In the genomic region with DNA sequence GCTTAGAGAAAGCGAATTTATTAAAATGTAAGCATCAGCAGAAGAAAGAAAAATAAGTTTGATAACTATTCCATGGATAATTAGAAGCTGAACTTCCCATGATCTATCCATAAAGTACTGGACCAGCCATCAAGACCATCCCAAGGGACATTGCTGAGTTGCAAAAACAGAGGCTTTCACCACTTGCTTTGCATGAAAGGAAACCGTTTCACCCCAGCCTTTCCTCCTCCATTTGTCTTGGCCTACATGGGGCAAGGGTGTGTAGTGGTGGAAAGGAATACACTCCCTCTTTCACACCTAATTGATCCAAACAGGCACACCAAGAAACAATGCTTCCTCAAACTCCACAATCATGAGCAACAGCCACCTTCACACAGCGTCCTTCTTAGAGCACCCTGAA, we compare ENCODE assay signal across 15 cellular contexts. TPM values are rescaled to one million over a fixed set of nuclear protein-coding genes. Genes with fewer than 3 reads are reported as not detected.
DNase-seq lines count a peak whose midpoint lies in the region; ATAC-seq and TF ChIP-seq lines count a peak whose summit lies in the region.
"Had no signal": no experiment of that assay in that cellular context is flagged by ENCODE, and none has a peak within 500 bp of the region (broad histone marks: within the 10 kb centered on the region; RNA-seq: fewer than 3 reads in every experiment).

No MANE protein-coding gene starts in this region.

- no peaks in the 10 kb centered on the region for H3K9me3 ChIP-seq in naive thymus-derived CD4-positive, alpha-beta T cell (ENCODE audit: control insufficient read depth in 2 of 3, low read length in 3 of 3)
- no peaks in the 10 kb centered on the region for H3K9me3 ChIP-seq in gastroesophageal sphincter
- H3K9me3 ChIP-seq: A549, left ventricle myocardium inferior, thoracic aorta had no signal

- no peak for TF ChIP-seq CTCF in gastroesophageal sphincter (IDR thresholded peaks at IDR 0.05)

- intact Hi-C loops in activated CD4-positive, alpha-beta T cell treated with anti-CD3 and anti-CD28 coated beads, Interleukin-2, amount 10 ng/mL, durations not matched to agents 24 days and 14 days (cut with micrococcal nuclease): no loop called here
- intact Hi-C loops in naive thymus-derived CD4-positive, alpha-beta T cell (cut with micrococcal nuclease): loop anchor here (1.0 to 10.0 kb wide), 2 partner anchors 8 to 1220 kb away; a partner anchor contains a TSS

- H3K27me3 Mint-ChIP-seq in activated CD4-positive, alpha-beta T cell treated with anti-CD3 and anti-CD28 coated beads, Interleukin-2, amount 10 ng/mL, durations not matched to agents 24 days and 14 days: no peaks in the 10 kb centered on the region
- H3K27me3 Mint-ChIP-seq in activated CD4-positive, alpha-beta memory T cell treated with anti-CD3 and anti-CD28 coated beads, Interleukin-2, amount 10 ng/mL, durations not matched to agents 7 days and 5 days: no peaks in the 10 kb centered on the region
- H3K27me3 Mint-ChIP-seq in naive thymus-derived CD4-positive, alpha-beta T cell: no peaks in the 10 kb centered on the region

- H3K36me3 ChIP-seq in naive thymus-derived CD4-positive, alpha-beta T cell (ENCODE audit: control insufficient read depth in 2 of 3, insufficient read depth in 3 of 3, low read length in 3 of 3): no peaks in the 10 kb centered on the region
- H3K36me3 ChIP-seq in gastroesophageal sphincter: no peaks in the 10 kb centered on the region
- H3K36me3 ChIP-seq: left ventricle myocardium inferior, thoracic aorta had no signal

- WGBS in gastroesophageal sphincter (ENCODE audit: low coverage in 1 of 2), 2 donors: 72 to 81% methylated on average over 2 of the region's 3 CpGs

- H3K9me3 Mint-ChIP-seq in activated CD4-positive, alpha-beta T cell treated with anti-CD3 and anti-CD28 coated beads, Interleukin-2, amount 10 ng/mL, durations not matched to agents 24 days and 14 days: no peaks in the 10 kb centered on the region
- no peaks in the 10 kb centered on the region for H3K9me3 Mint-ChIP-seq in activated CD4-positive, alpha-beta memory T cell treated with anti-CD3 and anti-CD28 coated beads, Interleukin-2, amount 10 ng/mL, durations not matched to agents 7 days and 5 days
- H3K9me3 Mint-ChIP-seq in naive thymus-derived CD4-positive, alpha-beta T cell: no peaks in the 10 kb centered on the region

- CTCF ChIA-PET in activated CD4-positive, alpha-beta memory T cell treated with anti-CD3 and anti-CD28 coated beads, Interleukin-2, amount 10 ng/mL, durations not matched to agents 7 days and 5 days (lab: Charles Lee): interaction anchor here (0.6 to 1.9 kb wide), 4 partner anchors 8 to 49 kb away, joined by 3 to 4 read pairs (median 3); a partner anchor contains a TSS
- CTCF ChIA-PET in naive thymus-derived CD4-positive, alpha-beta T cell (lab: Charles Lee): no interaction called here

- H3K36me3 Mint-ChIP-seq in activated CD4-positive, alpha-beta T cell treated with anti-CD3 and anti-CD28 coated beads, Interleukin-2, amount 10 ng/mL, durations not matched to agents 24 days and 14 days (ENCODE audit: low read depth): peaks cover 34% of the 10 kb centered on the region
- H3K36me3 Mint-ChIP-seq in activated CD4-positive, alpha-beta memory T cell treated with anti-CD3 and anti-CD28 coated beads, Interleukin-2, amount 10 ng/mL, durations not matched to agents 7 days and 5 days (ENCODE audit: low read depth): peaks cover 25% of the 10 kb centered on the region
- peaks cover 3 to 27% (median 5%) of the 10 kb centered on the region in 5 donors for H3K36me3 Mint-ChIP-seq in naive thymus-derived CD4-positive, alpha-beta T cell

- ATAC-seq in GM21825 (IDR thresholded peaks at IDR 0.05; ENCODE audit: unreplicated experiment): peak; percentile 33
- ATAC-seq in naive thymus-derived CD4-positive, alpha-beta T cell: no peak
- no peak for ATAC-seq in gastroesophageal sphincter
- no peak for ATAC-seq in HG03378 (IDR thresholded peaks at IDR 0.05; ENCODE audit: unreplicated experiment)
- ATAC-seq: A549; activated CD4-positive, CD25-positive, alpha-beta regulatory T cell treated with anti-CD3 and anti-CD28 coated beads, Interleukin-2, amount 50 U/mL, for 24 hours had no signal

- no peak for DNase-seq in activated CD4-positive, alpha-beta T cell treated with anti-CD3 and anti-CD28 coated beads, Interleukin-2, amount 10 ng/mL, durations not matched to agents 24 days and 14 days
- no peak for DNase-seq in activated CD4-positive, alpha-beta T cell treated with anti-CD3 and anti-CD28 coated beads for 48 hours
- no peak for DNase-seq in activated CD4-positive, alpha-beta memory T cell treated with anti-CD3 and anti-CD28 coated beads, Interleukin-2, amount 10 ng/mL, durations not matched to agents 7 days and 5 days
- DNase-seq in naive thymus-derived CD4-positive, alpha-beta T cell: no peak
- no peak for DNase-seq in stimulated activated CD4-positive, alpha-beta T cell treated with anti-CD3 and anti-CD28 coated beads, Interleukin-4, amount 100 ng/mL, for 1 hour
- DNase-seq: activated effector memory CD4-positive, alpha-beta T cell treated with Interleukin-2 at 50 U/mL for 16 hours; left ventricle myocardium inferior; NCI-H1092 had no signal

- H3K4me1 ChIP-seq in naive thymus-derived CD4-positive, alpha-beta T cell (ENCODE audit: control insufficient read depth in 2 of 2, insufficient read depth in 2 of 2, low read length in 2 of 2): peaks cover 66 to 81% of the 10 kb centered on the region in 2 donors
- H3K4me1 ChIP-seq in gastroesophageal sphincter: peaks cover 0 to 47% (median 0%) of the 10 kb centered on the region in 3 donors
- H3K4me1 ChIP-seq: A549 had no signal

- H3K27me3 ChIP-seq in naive thymus-derived CD4-positive, alpha-beta T cell (ENCODE audit: control insufficient read depth in 2 of 2, insufficient read depth in 2 of 2, low read length in 2 of 2): no peaks in the 10 kb centered on the region
- H3K27me3 ChIP-seq in gastroesophageal sphincter: no peaks in the 10 kb centered on the region

- H3K4me3 ChIP-seq in naive thymus-derived CD4-positive, alpha-beta T cell (ENCODE audit: low read length): no peak overlapping the region
- no peak overlapping the region for H3K4me3 ChIP-seq in gastroesophageal sphincter
- H3K4me3 ChIP-seq: A549, left ventricle myocardium inferior, thoracic aorta had no signal

- H3K27ac Mint-ChIP-seq in activated CD4-positive, alpha-beta T cell treated with anti-CD3 and anti-CD28 coated beads, Interleukin-2, amount 10 ng/mL, durations not matched to agents 24 days and 14 days: peak overlapping the region; percentile 64
- peak overlapping the region; percentile 87 for H3K27ac Mint-ChIP-seq in activated CD4-positive, alpha-beta memory T cell treated with anti-CD3 and anti-CD28 coated beads, Interleukin-2, amount 10 ng/mL, durations not matched to agents 7 days and 5 days
- peak overlapping the region; percentile 49 to 100 (median 84) for H3K27ac Mint-ChIP-seq in naive thymus-derived CD4-positive, alpha-beta T cell

- no peak for TF ChIP-seq EP300 in gastroesophageal sphincter (IDR thresholded peaks at IDR 0.05)

- H3K4me1 Mint-ChIP-seq in activated CD4-positive, alpha-beta T cell treated with anti-CD3 and anti-CD28 coated beads, Interleukin-2, amount 10 ng/mL, durations not matched to agents 24 days and 14 days: peaks cover 70% of the 10 kb centered on the region
- H3K4me1 Mint-ChIP-seq in activated CD4-positive, alpha-beta memory T cell treated with anti-CD3 and anti-CD28 coated beads, Interleukin-2, amount 10 ng/mL, durations not matched to agents 7 days and 5 days: peaks cover 81% of the 10 kb centered on the region
- H3K4me1 Mint-ChIP-seq in naive thymus-derived CD4-positive, alpha-beta T cell: peaks cover 51 to 100% (median 99%) of the 10 kb centered on the region in 7 donors

- no peak for TF ChIP-seq POLR2A in gastroesophageal sphincter (IDR thresholded peaks at IDR 0.05)

- H3K4me3 Mint-ChIP-seq in activated CD4-positive, alpha-beta T cell treated with anti-CD3 and anti-CD28 coated beads, Interleukin-2, amount 10 ng/mL, durations not matched to agents 24 days and 14 days: peak overlapping the region; percentile 53
- peak overlapping the region; percentile 12 for H3K4me3 Mint-ChIP-seq in activated CD4-positive, alpha-beta memory T cell treated with anti-CD3 and anti-CD28 coated beads, Interleukin-2, amount 10 ng/mL, durations not matched to agents 7 days and 5 days
- peak overlapping the region; percentile 47 to 98 (median 79) for H3K4me3 Mint-ChIP-seq in naive thymus-derived CD4-positive, alpha-beta T cell

- H3K27ac ChIP-seq in naive thymus-derived CD4-positive, alpha-beta T cell (ENCODE audit: low read depth, low read length): peak overlapping the region; percentile 59
- H3K27ac ChIP-seq in gastroesophageal sphincter: no peak overlapping the region
- H3K27ac ChIP-seq: A549, left ventricle myocardium inferior, RWPE1, thoracic aorta had no signal

- POLR2A ChIA-PET in activated CD4-positive, alpha-beta memory T cell treated with anti-CD3 and anti-CD28 coated beads, Interleukin-2, amount 10 ng/mL, durations not matched to agents 7 days and 5 days (lab: Charles Lee): interaction anchor here (0.8 to 14.4 kb wide), 16 partner anchors 8 to 161 kb away, joined by 3 to 123 read pairs (median 6); a partner anchor contains a TSS
- POLR2A ChIA-PET in naive thymus-derived CD4-positive, alpha-beta T cell (lab: Charles Lee): interaction anchor here (1.2 to 10.3 kb wide), 7 partner anchors 6 to 45 kb away, joined by 3 to 203 read pairs (median 6); a partner anchor contains a TSS

RNA-seq across cellular contexts. Expression of a gene that starts 10.4 kb away (rescaled TPM):
- total RNA-seq in activated CD4-positive, alpha-beta T cell treated with anti-CD3 and anti-CD28 coated beads, Interleukin-2, amount 10 ng/mL, durations not matched to agents 24 days and 14 days: 27.1 and 28.0 TPM in 2 replicates
- 10 to 100 TPM; 30.5 to 32.8 TPM for total RNA-seq in activated CD4-positive, alpha-beta memory T cell treated with anti-CD3 and anti-CD28 coated beads, Interleukin-2, amount 10 ng/mL, durations not matched to agents 7 days and 5 days
- total RNA-seq in naive thymus-derived CD4-positive, alpha-beta T cell: 10 to 100 TPM; 26.8 to 92.1 (median 58.9) TPM
- polyA plus RNA-seq in naive thymus-derived CD4-positive, alpha-beta T cell: 10 to 100 TPM; 12.2 to 29.0 TPM
- 10 to 100 TPM; 17.1 to 28.1 (median 24.9) TPM for total RNA-seq in gastroesophageal sphincter

Comparison
In these comparisons a context has a peak if more than half of its experiments do, and no peak if none do; other contexts are left out.
1. H3K4me3 Mint-ChIP-seq: peak in every context shown above with its lines; median percentile 79 in naive thymus-derived CD4-positive, alpha-beta T cell; 53 in activated CD4-positive, alpha-beta T cell treated with anti-CD3 and anti-CD28 coated beads, Interleukin-2, amount 10 ng/mL, durations not matched to agents 24 days and 14 days; 12 in activated CD4-positive, alpha-beta memory T cell treated with anti-CD3 and anti-CD28 coated beads, Interleukin-2, amount 10 ng/mL, durations not matched to agents 7 days and 5 days.